ENCODE assay signal across 19 cellular contexts in the genomic region with DNA sequence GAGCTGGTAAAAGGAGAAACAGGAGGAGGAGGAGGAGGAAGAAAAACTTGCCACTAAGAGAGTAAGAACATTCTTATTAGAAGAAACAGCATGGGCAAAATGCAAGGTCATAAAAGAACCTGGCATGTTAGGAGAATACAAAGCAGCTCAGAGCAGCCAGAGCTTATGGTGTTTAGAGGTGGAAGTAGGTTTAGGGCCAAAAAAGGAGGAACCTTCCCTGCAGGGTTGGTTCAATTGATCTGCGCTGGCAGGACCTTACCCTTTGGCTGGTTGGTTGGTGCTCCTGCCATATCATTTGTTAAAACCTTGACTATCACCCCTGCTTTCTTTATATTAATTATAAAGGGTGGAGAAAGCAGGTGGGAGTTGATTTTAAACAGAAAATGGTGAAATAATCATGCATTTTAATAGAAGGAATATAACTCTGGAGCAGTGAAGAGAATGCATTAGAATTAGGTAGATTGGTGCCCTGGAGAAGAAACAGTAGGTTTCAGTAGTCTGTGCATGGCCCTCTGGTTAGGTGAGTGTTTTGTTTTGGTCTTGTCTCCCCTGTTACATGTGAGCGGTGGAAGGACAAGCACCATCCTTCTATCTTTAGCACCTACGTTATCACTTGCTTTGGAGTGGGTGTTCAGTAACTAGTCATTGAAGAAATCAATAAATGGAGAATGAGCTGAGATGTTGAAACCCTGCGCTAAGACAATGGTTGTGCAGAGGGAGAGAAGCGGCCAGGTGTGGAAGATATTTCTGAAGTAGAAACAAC.
"Had no signal": no experiment of that assay in that cellular context is flagged by ENCODE, and none has a peak within 500 bp of the region (broad histone marks: within the 10 kb centered on the region; RNA-seq: fewer than 3 reads in every experiment).

No MANE protein-coding gene starts in this region.

- H3K36me3 ChIP-seq: esophagus muscularis mucosa, gastrocnemius medialis, sigmoid colon, tibial nerve had no signal

- H3K27me3 ChIP-seq: gastrocnemius medialis, sigmoid colon, testis, tibial nerve had no signal

- DNase-seq: effector memory CD8-positive, alpha-beta T cell; gastrocnemius medialis; glutamatergic neuron; islet precursor cell; mesendoderm; naive thymus-derived CD4-positive, alpha-beta T cell; nephron progenitor cell; psoas muscle; retina; sigmoid colon; stimulated activated CD4-positive, alpha-beta T cell treated with anti-CD3 and anti-CD28 coated beads, Interleukin-2, amount 100 ng/mL, for 24 hours; stimulated activated CD4-positive, alpha-beta T cell treated with anti-CD3 and anti-CD28 coated beads, Interleukin-4, amount 100 ng/mL, for 4 hours; stimulated activated naive B cell treated with anti-CD40 and anti-IgM and Interleukin-4, amounts not matched to agents 10 μg/mL and 1 μg/mL and 100 μg/mL, for 72 hours; stimulated activated naive CD8-positive, alpha-beta T cell treated with anti-CD3 and anti-CD28 coated beads, Interleukin-15, amount 100 ng/mL, for 72 hours; testis had no signal

- ATAC-seq: effector memory CD8-positive, alpha-beta T cell; gastrocnemius medialis; naive thymus-derived CD4-positive, alpha-beta T cell; psoas muscle; stimulated activated naive B cell treated with anti-CD40 and anti-IgM and Interleukin-4, amounts not matched to agents 10 μg/mL and 1 μg/mL and 100 μg/mL, for 72 hours; stimulated activated naive CD8-positive, alpha-beta T cell treated with anti-CD3 and anti-CD28 coated beads, Interleukin-15, amount 100 ng/mL, for 72 hours had no signal

- H3K4me3 ChIP-seq: esophagus muscularis mucosa, gastrocnemius medialis, psoas muscle, sigmoid colon, skin epidermis, testis, tibial nerve had no signal

- H3K9me3 ChIP-seq: gastrocnemius medialis, psoas muscle, sigmoid colon, testis, tibial nerve had no signal

- H3K4me1 ChIP-seq: gastrocnemius medialis, psoas muscle, tibial nerve had no signal

- H3K27ac ChIP-seq: epithelial cell of prostate, esophagus muscularis mucosa, gastrocnemius medialis, psoas muscle, sigmoid colon, skin epidermis, testis, tibial nerve had no signal
